Comparison of ENCODE assay signal across 9 cellular contexts in genomic region chr1:41221995-41222991, GRCh38. TPM values are rescaled to one million over a fixed set of nuclear protein-coding genes. Genes with fewer than 3 reads are reported as not detected.
DNase-seq lines count a peak whose midpoint lies in the region; ATAC-seq and TF ChIP-seq lines count a peak whose summit lies in the region.
"Had no signal": no experiment of that assay in that cellular context is flagged by ENCODE, and none has a peak within 500 bp of the region (broad histone marks: within the 10 kb centered on the region; RNA-seq: fewer than 3 reads in every experiment).

No MANE protein-coding gene starts in this region.

- H3K4me1 ChIP-seq in MM.1S (ENCODE audit: low read length) (peaks cover 14% of the 10 kb centered on the region), SJCRH30 (peaks cover 7% of the 10 kb centered on the region), osteoblast (ENCODE audit: insufficient read depth, low read length) (no peaks in the 10 kb centered on the region)

- DNase-seq in activated CD4-positive, alpha-beta T cell treated with anti-CD3 and anti-CD28 coated beads, Interleukin-2, amount 10 ng/mL, durations not matched to agents 24 days and 14 days, result peak; percentile 51
- DNase-seq in activated CD4-positive, alpha-beta T cell treated with anti-CD3 and anti-CD28 coated beads for 48 hours, result no peak
- DNase-seq in MM.1S, result peak; percentile 43
- peak; percentile 7 to 58 for DNase-seq in SJCRH30
- DNase-seq in osteoblast (ENCODE audit: insufficient read length, low spot score, missing footprints), result no peak
- no peak for DNase-seq in stimulated activated effector memory CD8-positive, alpha-beta T cell treated with anti-CD3 and anti-CD28 coated beads, Interleukin-12 subunit alpha, Interleukin-12 subunit beta, amount 100 ng/mL, for 72 hours (ENCODE audit: low spot score in 2 of 2)
- no peak for DNase-seq in T-helper 9 cell

- H3K27me3 Mint-ChIP-seq in activated CD4-positive, alpha-beta T cell treated with anti-CD3 and anti-CD28 coated beads, Interleukin-2, amount 10 ng/mL, durations not matched to agents 24 days and 14 days, result no peaks in the 10 kb centered on the region

- no peaks in the 10 kb centered on the region for H4K20me1 ChIP-seq in MM.1S (ENCODE audit: insufficient read depth, low read length)
- peaks cover 17% of the 10 kb centered on the region for H4K20me1 ChIP-seq in osteoblast (ENCODE audit: insufficient read depth, low read length)

- TF ChIP-seq CTCF in MM.1S (IDR thresholded peaks at IDR 0.05; ENCODE audit: low read length) (no peak), osteoblast (IDR thresholded peaks at IDR 0.05; ENCODE audit: extremely low read depth, low read depth, low read length) (no peak)

- no peaks in the 10 kb centered on the region for H3K36me3 ChIP-seq in MM.1S (replicated peaks; ENCODE audit: insufficient read depth, low read length)
- H3K36me3 ChIP-seq in SJCRH30, result peaks cover 50% of the 10 kb centered on the region
- peaks cover 3% of the 10 kb centered on the region for H3K36me3 ChIP-seq in osteoblast (ENCODE audit: insufficient read depth, low read length)

- H3K9me2 ChIP-seq in MM.1S (replicated peaks; ENCODE audit: insufficient read depth, low read length), result no peaks in the 10 kb centered on the region

- 0 out of 2 replicates have a peak, but pooled peaks cover 4% of the 10 kb centered on the region for H3F3A ChIP-seq in MM.1S (ENCODE audit: insufficient read depth, low read length)

- H3K9me3 ChIP-seq in MM.1S (replicated peaks; ENCODE audit: insufficient read depth, low read length), result no peaks in the 10 kb centered on the region
- H3K9me3 ChIP-seq in SJCRH30 (replicated peaks), result peaks cover 20% of the 10 kb centered on the region; the same call in 1 of the 2 replicates
- no peaks in the 10 kb centered on the region for H3K9me3 ChIP-seq in osteoblast (ENCODE audit: low read depth, low read length)

- peak overlapping the region; percentile 8; the same call in 1 of the 2 replicates for H3K27ac ChIP-seq in MM.1S (ENCODE audit: low read length)
- H3K27ac ChIP-seq in SJCRH30, result no peak overlapping the region
- H3K27ac ChIP-seq in osteoblast (ENCODE audit: low read depth, low read length), result no peak overlapping the region
- H3K27ac ChIP-seq: SK-N-MC had no signal

- peaks cover 6% of the 10 kb centered on the region for H3K4me1 Mint-ChIP-seq in activated CD4-positive, alpha-beta T cell treated with anti-CD3 and anti-CD28 coated beads, Interleukin-2, amount 10 ng/mL, durations not matched to agents 24 days and 14 days
- H3K4me1 Mint-ChIP-seq in stimulated activated effector memory CD8-positive, alpha-beta T cell treated with anti-CD3 and anti-CD28 coated beads, Interleukin-12 subunit alpha, Interleukin-12 subunit beta, amount 100 ng/mL, for 72 hours, result peaks cover 15% of the 10 kb centered on the region

- H3K4me3 Mint-ChIP-seq in activated CD4-positive, alpha-beta T cell treated with anti-CD3 and anti-CD28 coated beads, Interleukin-2, amount 10 ng/mL, durations not matched to agents 24 days and 14 days, result no peak overlapping the region
- H3K4me3 Mint-ChIP-seq in stimulated activated effector memory CD8-positive, alpha-beta T cell treated with anti-CD3 and anti-CD28 coated beads, Interleukin-12 subunit alpha, Interleukin-12 subunit beta, amount 100 ng/mL, for 72 hours, result no peak overlapping the region

- peaks cover 4% of the 10 kb centered on the region for H3K9me3 Mint-ChIP-seq in activated CD4-positive, alpha-beta T cell treated with anti-CD3 and anti-CD28 coated beads, Interleukin-2, amount 10 ng/mL, durations not matched to agents 24 days and 14 days
- peaks cover 3% of the 10 kb centered on the region for H3K9me3 Mint-ChIP-seq in stimulated activated effector memory CD8-positive, alpha-beta T cell treated with anti-CD3 and anti-CD28 coated beads, Interleukin-12 subunit alpha, Interleukin-12 subunit beta, amount 100 ng/mL, for 72 hours

- intact Hi-C loops in activated CD4-positive, alpha-beta T cell treated with anti-CD3 and anti-CD28 coated beads, Interleukin-2, amount 10 ng/mL, durations not matched to agents 24 days and 14 days (cut with micrococcal nuclease), result no loop called here

- H3K27me3 ChIP-seq in MM.1S (replicated peaks; ENCODE audit: insufficient read depth, low read length), result no peaks in the 10 kb centered on the region
- H3K27me3 ChIP-seq in SJCRH30, result no peaks in the 10 kb centered on the region
- no peaks in the 10 kb centered on the region for H3K27me3 ChIP-seq in osteoblast (ENCODE audit: insufficient read depth, low read length)

- no peak for ATAC-seq in HG03439 (IDR thresholded peaks at IDR 0.05; ENCODE audit: unreplicated experiment)
- ATAC-seq in stimulated activated effector memory CD8-positive, alpha-beta T cell treated with anti-CD3 and anti-CD28 coated beads, Interleukin-12 subunit alpha, Interleukin-12 subunit beta, amount 100 ng/mL, for 72 hours, result no peak

- peaks cover 80% of the 10 kb centered on the region for H3K79me2 ChIP-seq in MM.1S (ENCODE audit: low read length)
- peaks cover 73% of the 10 kb centered on the region for H3K79me2 ChIP-seq in osteoblast (ENCODE audit: insufficient read depth, low read length)

- H3K9ac ChIP-seq in MM.1S (ENCODE audit: low read length), result no peak overlapping the region

- peak overlapping the region; percentile 8; the same call in 1 of the 2 replicates for H3K4me3 ChIP-seq in MM.1S (ENCODE audit: low read length)
- no peak overlapping the region for H3K4me3 ChIP-seq in SJCRH30
- no peak overlapping the region for H3K4me3 ChIP-seq in osteoblast (ENCODE audit: insufficient read depth, low read length)
- H3K4me3 ChIP-seq: SK-N-MC had no signal

- H2AFZ ChIP-seq in MM.1S (ENCODE audit: low read length) (no peak overlapping the region), osteoblast (ENCODE audit: low read length) (no peak overlapping the region)

- H3K36me3 Mint-ChIP-seq in activated CD4-positive, alpha-beta T cell treated with anti-CD3 and anti-CD28 coated beads, Interleukin-2, amount 10 ng/mL, durations not matched to agents 24 days and 14 days (ENCODE audit: low read depth), result peaks cover 20% of the 10 kb centered on the region
- no peaks in the 10 kb centered on the region for H3K36me3 Mint-ChIP-seq in stimulated activated effector memory CD8-positive, alpha-beta T cell treated with anti-CD3 and anti-CD28 coated beads, Interleukin-12 subunit alpha, Interleukin-12 subunit beta, amount 100 ng/mL, for 72 hours

- H3K4me2 ChIP-seq in MM.1S (ENCODE audit: low read depth, low read length) (peak overlapping the region; percentile 38; the same call in 1 of the 2 replicates), osteoblast (ENCODE audit: insufficient read depth, low read length) (peak overlapping the region; percentile 27)

- H3K27ac Mint-ChIP-seq in activated CD4-positive, alpha-beta T cell treated with anti-CD3 and anti-CD28 coated beads, Interleukin-2, amount 10 ng/mL, durations not matched to agents 24 days and 14 days, result no peak overlapping the region
- H3K27ac Mint-ChIP-seq in stimulated activated effector memory CD8-positive, alpha-beta T cell treated with anti-CD3 and anti-CD28 coated beads, Interleukin-12 subunit alpha, Interleukin-12 subunit beta, amount 100 ng/mL, for 72 hours, result no peak overlapping the region

RNA-seq across cellular contexts. Expression of gene SCMH1, which starts 19.8 kb away (rescaled TPM):
- 20.8 and 23.3 TPM in 2 replicates for total RNA-seq in activated CD4-positive, alpha-beta T cell treated with anti-CD3 and anti-CD28 coated beads, Interleukin-2, amount 10 ng/mL, durations not matched to agents 24 days and 14 days
- 43.1 and 51.0 TPM in 2 replicates for total RNA-seq in SJCRH30 (2014; rRNA removed; shearing (Covaris generic))
- 30.9 and 33.7 TPM in 2 replicates for total RNA-seq in osteoblast

Comparison
In these comparisons a context has a peak if more than half of its experiments do, and no peak if none do; other contexts are left out.
1. DNase-seq: peak in activated CD4-positive, alpha-beta T cell treated with anti-CD3 and anti-CD28 coated beads, Interleukin-2, amount 10 ng/mL, durations not matched to agents 24 days and 14 days (single experiment), MM.1S (single experiment) and SJCRH30 (2 of 2); none in activated CD4-positive, alpha-beta T cell treated with anti-CD3 and anti-CD28 coated beads for 48 hours (single experiment), osteoblast (single experiment), stimulated activated effector memory CD8-positive, alpha-beta T cell treated with anti-CD3 and anti-CD28 coated beads, Interleukin-12 subunit alpha, Interleukin-12 subunit beta, amount 100 ng/mL, for 72 hours (0 of 2) and T-helper 9 cell (single experiment).